ENCODE assay signal across 13 cellular contexts in genomic region chr2:166139479-166139878, GRCh38. TPM values are rescaled to one million over a fixed set of nuclear protein-coding genes. Genes with fewer than 3 reads are reported as not detected.
"Had no signal": no experiment of that assay in that cellular context is flagged by ENCODE, and none has a peak within 500 bp of the region (broad histone marks: within the 10 kb centered on the region; RNA-seq: fewer than 3 reads in every experiment).

No MANE protein-coding gene starts in this region.

RNA-seq across cellular contexts. Expression of gene SCN1A, which starts 11.7 kb away (rescaled TPM):
- total RNA-seq: activated B cell treated with CpG ODN at 0.5 μM for 24 hours; activated CD4-positive, alpha-beta memory T cell treated with anti-CD3 and anti-CD28 coated beads for 36 hours; activated CD4-positive, alpha-beta memory T cell treated with anti-CD3 and anti-CD28 coated beads, Interleukin-2, amount 10 ng/mL, durations not matched to agents 7 days and 5 days; activated CD4-positive, alpha-beta T cell treated with anti-CD3 and anti-CD28 coated beads for 36 hours; activated CD4-positive, alpha-beta T cell treated with anti-CD3 and anti-CD28 coated beads, Interleukin-2, amount 10 ng/mL, durations not matched to agents 24 days and 14 days; activated CD4-positive, alpha-beta T cell treated with anti-CD3 and anti-CD28 coated beads, Interleukin-2, amount 10 ng/mL, durations not matched to agents 7 days and 5 days; activated CD8-positive, alpha-beta memory T cell treated with anti-CD3 and anti-CD28 coated beads for 36 hours; activated CD8-positive, alpha-beta memory T cell treated with anti-CD3 and anti-CD28 coated beads, Interleukin-2, amount 10 ng/mL, durations not matched to agents 7 days and 5 days; activated CD8-positive, alpha-beta T cell treated with anti-CD3 and anti-CD28 coated beads for 36 hours; activated CD8-positive, alpha-beta T cell treated with anti-CD3 and anti-CD28 coated beads, Interleukin-2, amount 10 ng/mL, durations not matched to agents 7 days and 5 days; T-helper 1 cell treated with Interleukin-12 subunit alpha and Interleukin-12 subunit beta and Interleukin-4 antibody, amounts not matched to agents 30 ng/mL and 1 ng/mL, for 36 hours; T-helper 17 cell; T-helper 2 cell treated with Interferon-gamma antibody and Interleukin-4, amounts not matched to agents 100 ng/mL and 5 ng/mL, for 36 hours had no signal
